In genomic region chr9:137757139-137757538, GRCh38 we compare ENCODE assay signal across 15 cellular contexts.
DNase-seq lines count a peak whose midpoint lies in the region; ATAC-seq, FAIRE-seq and TF ChIP-seq lines count a peak whose summit lies in the region.
"Had no signal": no experiment of that assay in that cellular context is flagged by ENCODE, and none has a peak within 500 bp of the region (broad histone marks: within the 10 kb centered on the region; RNA-seq: fewer than 3 reads in every experiment).

No MANE protein-coding gene starts in this region.

- no peak for TF ChIP-seq CTCF in keratinocyte (optimal IDR thresholded peaks at IDR 0.05 in 1 of 3, IDR thresholded peaks at IDR 0.05 in 1 of 3, conservative IDR thresholded peaks at IDR 0.05 in 1 of 3; ENCODE audit: extremely low read depth in 1 of 3, insufficient read depth in 2 of 3, low read length in 3 of 3)

- H3K9ac ChIP-seq in keratinocyte (ENCODE audit: control insufficient read depth, extremely low read depth, insufficient read depth, low read length) = peak overlapping the region; percentile 16

- H2AFZ ChIP-seq in keratinocyte (ENCODE audit: control insufficient read depth, low read length) = no peak overlapping the region
- H2AFZ ChIP-seq: PC-9 had no signal

- FAIRE-seq in keratinocyte (lab: Jason Lieb, UNC) = no peak
- FAIRE-seq: frontal cortex had no signal

- H3K4me1 Mint-ChIP-seq in stimulated activated naive CD8-positive, alpha-beta T cell treated with anti-CD3 and anti-CD28 coated beads, Interleukin-15, amount 100 ng/mL, for 72 hours = peaks cover 53% of the 10 kb centered on the region
- H3K4me1 Mint-ChIP-seq in activated naive CD8-positive, alpha-beta T cell (ENCODE audit: low read depth) = peaks cover 22% of the 10 kb centered on the region

- H3K27me3 Mint-ChIP-seq in stimulated activated naive CD8-positive, alpha-beta T cell treated with anti-CD3 and anti-CD28 coated beads, Interleukin-15, amount 100 ng/mL, for 72 hours = no peaks in the 10 kb centered on the region
- H3K27me3 Mint-ChIP-seq in activated naive CD8-positive, alpha-beta T cell = no peaks in the 10 kb centered on the region
- H3K27me3 Mint-ChIP-seq: progenitor cell of endocrine pancreas had no signal

- peak overlapping the region; percentile 23 for H3K4me2 ChIP-seq in keratinocyte (ENCODE audit: control insufficient read depth, extremely low read depth, insufficient read depth, low read depth, low read length)
- H3K4me2 ChIP-seq: PC-9 had no signal

- dilution Hi-C loops in keratinocyte (cut with MboI; ENCODE audit: extremely low pct_ligation_motif_present, low sequenced_read_pairs) = no loop called here

- no peak for DNase-seq in stimulated activated naive CD8-positive, alpha-beta T cell treated with anti-CD3 and anti-CD28 coated beads, Interleukin-15, amount 100 ng/mL, for 72 hours
- DNase-seq in stimulated activated naive CD8-positive, alpha-beta T cell treated with anti-CD3 and anti-CD28 coated beads, Interleukin-15, Interleukin-2, amounts not matched to agents 100 U/mL and 50 U/mL, for 24 hours = no peak
- DNase-seq in keratinocyte (ENCODE audit: low read depth, low spot score) = no peak
- DNase-seq: KG1, lower lobe of right lung had no signal

- H3K9me1 ChIP-seq in keratinocyte (ENCODE audit: control insufficient read depth, extremely low read depth, insufficient read depth, low read length) = no peaks in the 10 kb centered on the region

- H3K4me3 ChIP-seq in keratinocyte (ENCODE audit: control insufficient read depth in 2 of 3, extremely low read depth in 1 of 3, insufficient read depth in 2 of 3, low read depth in 1 of 3, low read length in 3 of 3) = no peak overlapping the region
- H3K4me3 ChIP-seq: lower lobe of right lung, PC-9, tibial nerve had no signal

- peaks cover 5% of the 10 kb centered on the region for H3K79me2 ChIP-seq in keratinocyte (ENCODE audit: control insufficient read depth, insufficient read depth, low read length)

- H3K27me3 ChIP-seq in keratinocyte (ENCODE audit: control insufficient read depth, extremely low read depth, insufficient read depth, low read length) = no peaks in the 10 kb centered on the region
- H3K27me3 ChIP-seq: tibial nerve had no signal

- peaks cover 29% of the 10 kb centered on the region for H3K36me3 Mint-ChIP-seq in activated naive CD8-positive, alpha-beta T cell

- no peaks in the 10 kb centered on the region for H4K20me1 ChIP-seq in keratinocyte (ENCODE audit: control insufficient read depth, extremely low read depth, insufficient read depth, low read length)

- H3K9me3 Mint-ChIP-seq in stimulated activated naive CD8-positive, alpha-beta T cell treated with anti-CD3 and anti-CD28 coated beads, Interleukin-15, amount 100 ng/mL, for 72 hours = peaks cover 7 to 11% of the 10 kb centered on the region in 2 donors
- no peaks in the 10 kb centered on the region for H3K9me3 Mint-ChIP-seq in activated naive CD8-positive, alpha-beta T cell (ENCODE audit: low read depth)

- peaks cover 13% of the 10 kb centered on the region for H3K4me1 ChIP-seq in keratinocyte (ENCODE audit: control insufficient read depth, extremely low read depth, insufficient read depth, low read length)
- H3K4me1 ChIP-seq: lower lobe of right lung had no signal

- H3K4me3 Mint-ChIP-seq in stimulated activated naive CD8-positive, alpha-beta T cell treated with anti-CD3 and anti-CD28 coated beads, Interleukin-15, amount 100 ng/mL, for 72 hours = peak overlapping the region in 1 of 2 donors; percentile 68
- no peak overlapping the region for H3K4me3 Mint-ChIP-seq in activated naive CD8-positive, alpha-beta T cell
- H3K4me3 Mint-ChIP-seq: activated T-helper 1 cell treated with anti-CD3 and anti-CD28 coated beads, Interleukin-12 subunit alpha, Interleukin-12 subunit beta, Interleukin-2, Interleukin-4 antibody, amounts not matched to agents 30 ng/mL and 10 ng/mL and 1 ng/mL, durations not matched to agents 14 hours and 24 hours and 36 hours had no signal

- peak overlapping the region; percentile 42 to 89 for H3K27ac Mint-ChIP-seq in stimulated activated naive CD8-positive, alpha-beta T cell treated with anti-CD3 and anti-CD28 coated beads, Interleukin-15, amount 100 ng/mL, for 72 hours
- H3K27ac Mint-ChIP-seq in activated naive CD8-positive, alpha-beta T cell = peak overlapping the region; percentile 47

- no peaks in the 10 kb centered on the region for H3K9me3 ChIP-seq in keratinocyte (ENCODE audit: control insufficient read depth, low read depth, low read length)
- H3K9me3 ChIP-seq: lower lobe of right lung had no signal

- peaks cover 17 to 29% of the 10 kb centered on the region in 2 experiments for H3K36me3 ChIP-seq in keratinocyte (ENCODE audit: control insufficient read depth in 2 of 2, extremely low read depth in 1 of 2, insufficient read depth in 2 of 2, low read length in 2 of 2)

- peak overlapping the region; percentile 58 for H3K27ac ChIP-seq in keratinocyte (ENCODE audit: control insufficient read depth, insufficient read depth, low read length)
- H3K27ac ChIP-seq: lower lobe of right lung, PC-9, tibial nerve had no signal

- no peak for ATAC-seq in stimulated activated naive CD8-positive, alpha-beta T cell treated with anti-CD3 and anti-CD28 coated beads, Interleukin-15, amount 100 ng/mL, for 72 hours
- ATAC-seq in stimulated activated naive CD8-positive, alpha-beta T cell treated with anti-CD3 and anti-CD28 coated beads, Interleukin-15, Interleukin-2, amounts not matched to agents 100 U/mL and 50 U/mL, for 24 hours = no peak
- ATAC-seq in HG02623 (IDR thresholded peaks at IDR 0.05; ENCODE audit: unreplicated experiment) (no peak), HG03196 (IDR thresholded peaks at IDR 0.05; ENCODE audit: unreplicated experiment) (no peak), HG03280 (IDR thresholded peaks at IDR 0.05; ENCODE audit: unreplicated experiment) (no peak), HG02981 (IDR thresholded peaks at IDR 0.05; ENCODE audit: unreplicated experiment) (no peak)
- ATAC-seq: lower lobe of right lung had no signal
